1 cellular context compared by ENCODE assay signal in the genomic region with DNA sequence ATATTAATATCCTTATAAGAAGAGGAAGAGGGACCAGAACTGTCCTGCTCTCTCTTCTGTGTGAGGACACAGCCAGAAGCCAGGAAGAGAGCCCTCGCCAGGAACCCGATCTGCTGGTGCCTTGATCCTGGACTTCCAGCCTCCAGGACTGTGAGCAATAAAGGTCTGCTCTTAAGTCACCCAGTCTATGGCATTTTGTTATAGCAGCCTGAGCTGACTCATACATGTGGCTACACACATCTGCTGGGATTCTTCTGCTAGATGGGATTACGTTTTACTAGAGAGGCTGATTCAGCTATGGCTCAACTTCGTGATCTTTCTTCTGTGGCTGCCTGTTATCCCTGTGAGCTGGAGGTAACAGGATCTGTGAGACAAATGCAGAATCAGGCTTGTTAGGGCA.
TF ChIP-seq lines count a peak whose summit lies in the region.

No MANE protein-coding gene starts in this region.

TF ChIP-seq in WTC11, 78 proteins besides CTCF, POLR2A, EP300 and RAD21 (continued from another document):
- TF ChIP-seq, protein P1, sequence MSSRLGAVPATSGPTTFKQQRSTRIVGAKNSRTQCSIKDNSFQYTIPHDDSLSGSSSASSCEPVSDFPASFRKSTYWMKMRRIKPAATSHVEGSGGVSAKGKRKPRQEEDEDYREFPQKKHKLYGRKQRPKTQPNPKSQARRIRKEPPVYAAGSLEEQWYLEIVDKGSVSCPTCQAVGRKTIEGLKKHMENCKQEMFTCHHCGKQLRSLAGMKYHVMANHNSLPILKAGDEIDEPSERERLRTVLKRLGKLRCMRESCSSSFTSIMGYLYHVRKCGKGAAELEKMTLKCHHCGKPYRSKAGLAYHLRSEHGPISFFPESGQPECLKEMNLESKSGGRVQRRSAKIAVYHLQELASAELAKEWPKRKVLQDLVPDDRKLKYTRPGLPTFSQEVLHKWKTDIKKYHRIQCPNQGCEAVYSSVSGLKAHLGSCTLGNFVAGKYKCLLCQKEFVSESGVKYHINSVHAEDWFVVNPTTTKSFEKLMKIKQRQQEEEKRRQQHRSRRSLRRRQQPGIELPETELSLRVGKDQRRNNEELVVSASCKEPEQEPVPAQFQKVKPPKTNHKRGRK (CRISPR knock-in tag; IDR thresholded peaks at IDR 0.05; ENCODE audit: borderline replicate concordance), result no peak
